In genomic region chr12:106040521-106040920, GRCh38 we compare ENCODE assay signal across 2 cellular contexts.
TF ChIP-seq lines count a peak whose summit lies in the region.

No MANE protein-coding gene starts in this region.

TF ChIP-seq in IMR-90, 13 proteins besides CTCF, POLR2A, EP300 and RAD21:
- no peak for TF ChIP-seq NFE2L2 (IDR thresholded peaks at IDR 0.05; ENCODE audit: low read depth, low read length)
- TF ChIP-seq RFX5 (IDR thresholded peaks at IDR 0.05; ENCODE audit: low read depth, low read length), result no peak
- no peak for TF ChIP-seq CHD1 (IDR thresholded peaks at IDR 0.05; ENCODE audit: low read depth, low read length)
- TF ChIP-seq MXI1 (IDR thresholded peaks at IDR 0.05; ENCODE audit: borderline replicate concordance, low read depth, low read length), result no peak
- TF ChIP-seq ELK1 (IDR thresholded peaks at IDR 0.05; ENCODE audit: borderline replicate concordance, low read depth, low read length), result no peak
- TF ChIP-seq RCOR1 (IDR thresholded peaks at IDR 0.05; ENCODE audit: insufficient replicate concordance, low read length), result no peak
- no peak for TF ChIP-seq SMC3 (IDR thresholded peaks at IDR 0.05; ENCODE audit: low read depth, low read length)
- TF ChIP-seq USF2 (IDR thresholded peaks at IDR 0.05; ENCODE audit: low read depth, low read length), result no peak
- TF ChIP-seq MAFK (IDR thresholded peaks at IDR 0.05; ENCODE audit: low read depth, low read length), result no peak
- no peak for TF ChIP-seq BHLHE40 (IDR thresholded peaks at IDR 0.05; ENCODE audit: low read depth, low read length)
- no peak for TF ChIP-seq MAZ (IDR thresholded peaks at IDR 0.05; ENCODE audit: borderline replicate concordance, low read depth, low read length)
- no peak for TF ChIP-seq FOS (IDR thresholded peaks at IDR 0.05; ENCODE audit: low read depth, low read length)
- no peak for TF ChIP-seq CEBPB (IDR thresholded peaks at IDR 0.05; ENCODE audit: low read depth, low read length)

TF ChIP-seq in H1, 55 proteins besides CTCF, POLR2A, EP300 and RAD21:
- TF ChIP-seq ASH2L (IDR thresholded peaks at IDR 0.05; ENCODE audit: low read length), result no peak
- TF ChIP-seq YY1 (IDR thresholded peaks at IDR 0.05; ENCODE audit: low read depth, low read length), result no peak
- no peak for TF ChIP-seq BCL11A (IDR thresholded peaks at IDR 0.05; ENCODE audit: low read depth in 2 of 2, low read length in 2 of 2)
- TF ChIP-seq KDM4A (IDR thresholded peaks at IDR 0.05; ENCODE audit: low read depth, low read length, severe bottlenecking), result no peak
- no peak for TF ChIP-seq ATF2 (IDR thresholded peaks at IDR 0.05; ENCODE audit: low read length)
